Comparison of ENCODE assay signal across 1 cellular context in genomic region chr17:39695089-39695474, GRCh38.
TF ChIP-seq lines count a peak whose summit lies in the region.

No MANE protein-coding gene starts in this region.

TF ChIP-seq in HEK293T, 16 proteins besides CTCF, POLR2A, EP300 and RAD21:
- TF ChIP-seq NFRKB (IDR thresholded peaks at IDR 0.05), result no peak
- no peak for TF ChIP-seq BHLHE40 (IDR thresholded peaks at IDR 0.05; ENCODE audit: borderline replicate concordance)
- no peak for TF ChIP-seq ARNT (IDR thresholded peaks at IDR 0.05)
- no peak for TF ChIP-seq CTBP1 (IDR thresholded peaks at IDR 0.05; ENCODE audit: borderline replicate concordance)
- no peak for TF ChIP-seq FOXA1 (IDR thresholded peaks at IDR 0.05)
- no peak for TF ChIP-seq SP1 (IDR thresholded peaks at IDR 0.05)
- no peak for TF ChIP-seq ELF4 (IDR thresholded peaks at IDR 0.05)
- TF ChIP-seq PKNOX1 (IDR thresholded peaks at IDR 0.05), result no peak
- TF ChIP-seq L3MBTL2 (conservative IDR thresholded peaks at IDR 0.05), result no peak
- no peak for TF ChIP-seq HDGF (IDR thresholded peaks at IDR 0.05; ENCODE audit: borderline replicate concordance)
- TF ChIP-seq FOXK2 (IDR thresholded peaks at IDR 0.05), result no peak
- TF ChIP-seq LEF1 (IDR thresholded peaks at IDR 0.05; ENCODE audit: borderline replicate concordance), result no peak
- TF ChIP-seq TARDBP (IDR thresholded peaks at IDR 0.05), result no peak
- no peak for TF ChIP-seq ZNF384 (IDR thresholded peaks at IDR 0.05)
- no peak for TF ChIP-seq FOXM1 (IDR thresholded peaks at IDR 0.05; ENCODE audit: borderline replicate concordance)
- TF ChIP-seq SUZ12 (IDR thresholded peaks at IDR 0.05), result no peak
